Comparison of ENCODE assay signal across 19 cellular contexts in genomic region chr16:83742520-83742919, GRCh38.
"Had no signal": no experiment of that assay in that cellular context is flagged by ENCODE, and none has a peak within 500 bp of the region (broad histone marks: within the 10 kb centered on the region; RNA-seq: fewer than 3 reads in every experiment).

No MANE protein-coding gene starts in this region.

- H3K4me3 ChIP-seq: coronary artery, mucosa of descending colon, pancreas, sigmoid colon, spleen, thyroid gland had no signal

- H3K9me3 ChIP-seq: mucosa of descending colon, pancreas, sigmoid colon, spleen, thyroid gland had no signal

- H3K4me1 ChIP-seq: pancreas, sigmoid colon, thyroid gland had no signal

- H3K36me3 ChIP-seq: pancreas, sigmoid colon, spleen, thyroid gland, WERI-Rb-1 had no signal

- H3K27ac ChIP-seq: coronary artery, pancreas, thyroid gland, WERI-Rb-1 had no signal

- ATAC-seq: mucosa of descending colon; pancreas; stimulated activated memory B cell treated with anti-CD40 and anti-IgM and Interleukin-4, amounts not matched to agents 10 μg/mL and 1 μg/mL and 100 μg/mL, for 72 hours had no signal

- DNase-seq: activated CD4-positive, alpha-beta T cell treated with anti-CD3 and anti-CD28 coated beads for 1 hour; activated CD4-positive, alpha-beta T cell treated with anti-CD3 and anti-CD28 coated beads, Interleukin-2, amount 50 U/mL, for 4 hours; activated naive CD4-positive, alpha-beta T cell; activated naive CD8-positive, alpha-beta T cell treated with anti-CD3 and anti-CD28 coated beads, Interleukin-2, amount 10 ng/mL, durations not matched to agents 7 days and 5 days; erythroblast; kidney glomerular epithelial cell; mesenchymal stem cell; mucosa of descending colon; naive B cell; pancreas; sigmoid colon; spleen; stimulated activated CD4-positive, alpha-beta T cell treated with anti-CD3 and anti-CD28 coated beads, Interleukin-4, amount 100 ng/mL, for 4 hours; SW 1271; T-helper 2 cell; thyroid gland; WERI-Rb-1 had no signal
